ENCODE assay signal across 27 cellular contexts in the genomic region with DNA sequence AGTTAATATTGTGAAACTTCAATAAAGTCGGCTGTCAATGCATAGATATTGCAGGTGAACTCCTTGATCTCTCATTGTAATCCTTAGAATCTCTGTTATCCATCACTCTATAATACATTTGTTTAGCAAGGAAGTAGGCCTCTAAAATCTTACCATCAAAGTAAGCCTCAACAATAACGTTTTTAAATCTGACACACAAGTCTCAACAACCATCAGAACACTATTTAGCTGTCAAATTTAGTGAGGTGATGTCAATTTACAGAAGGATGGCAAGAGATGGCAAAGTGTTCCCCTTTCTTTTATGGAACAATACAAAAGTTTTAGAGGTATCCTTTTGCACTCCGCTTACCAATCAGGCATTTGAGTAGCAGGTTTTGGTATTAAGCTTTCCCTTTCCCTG.
"Had no signal": no experiment of that assay in that cellular context is flagged by ENCODE, and none has a peak within 500 bp of the region (broad histone marks: within the 10 kb centered on the region; RNA-seq: fewer than 3 reads in every experiment).

No MANE protein-coding gene starts in this region.

- H3K9me3 ChIP-seq: stomach, suprapubic skin, testis, thoracic aorta, thyroid gland, tibial artery, tibial nerve, transverse colon, upper lobe of left lung, upper lobe of right lung, uterus, vagina had no signal

- H3K4me3 ChIP-seq: stomach, suprapubic skin, testis, thoracic aorta, thyroid gland, tibial artery, tibial nerve, transverse colon, upper lobe of left lung, upper lobe of right lung, uterus, vagina had no signal

- ATAC-seq: stimulated activated effector memory CD8-positive, alpha-beta T cell treated with anti-CD3 and anti-CD28 coated beads, Interleukin-12 subunit alpha, Interleukin-12 subunit beta, amount 100 ng/mL, for 72 hours; stimulated activated memory B cell treated with anti-CD40 and anti-IgM and Interleukin-4, amounts not matched to agents 10 μg/mL and 1 μg/mL and 100 μg/mL, for 72 hours; stimulated activated naive B cell treated with anti-CD40 and anti-IgM and Interleukin-4, amounts not matched to agents 10 μg/mL and 1 μg/mL and 100 μg/mL, for 72 hours; stimulated activated naive CD8-positive, alpha-beta T cell treated with anti-CD3 and anti-CD28 coated beads, Interleukin-15, amount 100 ng/mL, for 72 hours; stimulated activated naive CD8-positive, alpha-beta T cell treated with anti-CD3 and anti-CD28 coated beads, Interleukin-15, Interleukin-2, amounts not matched to agents 100 U/mL and 50 U/mL, for 24 hours; upper lobe of right lung had no signal

- DNase-seq: stimulated activated CD4-positive, alpha-beta T cell treated with anti-CD3 and anti-CD28 coated beads, Interleukin-2, amount 100 ng/mL, for 48 hours; stimulated activated CD4-positive, alpha-beta T cell treated with anti-CD3 and anti-CD28 coated beads, Interleukin-4, amount 100 ng/mL, for 1 hour; stimulated activated CD4-positive, alpha-beta T cell treated with anti-CD3 and anti-CD28 coated beads, Interleukin-4, amount 100 ng/mL, for 24 hours; stimulated activated CD4-positive, alpha-beta T cell treated with anti-CD3 and anti-CD28 coated beads, Interleukin-4, amount 100 ng/mL, for 4 hours; stimulated activated CD8-positive, alpha-beta memory T cell treated with anti-CD3 and anti-CD28 coated beads, Interleukin-4, amount 100 ng/mL, for 48 hours; stimulated activated naive B cell treated with anti-CD40 and anti-IgM and Interleukin-4, amounts not matched to agents 10 μg/mL and 1 μg/mL and 100 μg/mL, for 72 hours; stimulated activated naive CD4-positive, alpha-beta T cell; stimulated activated naive CD4-positive, alpha-beta T cell treated with Interleukin-2 at 50 U/mL for 16 hours; stimulated activated naive CD8-positive, alpha-beta T cell treated with anti-CD3 and anti-CD28 coated beads, Interleukin-15, amount 100 ng/mL, for 72 hours; stimulated activated naive CD8-positive, alpha-beta T cell treated with anti-CD3 and anti-CD28 coated beads, Interleukin-15, Interleukin-2, amounts not matched to agents 100 U/mL and 50 U/mL, for 24 hours; stomach; substantia nigra; testis; thyroid gland; tibial artery; transverse colon; trophoblast cell; upper lobe of left lung; upper lobe of right lung; uterus had no signal

- FAIRE-seq: urothelium cell line had no signal

- H3K36me3 ChIP-seq: stomach, suprapubic skin, thoracic aorta, thyroid gland, tibial artery, tibial nerve, transverse colon, upper lobe of left lung, upper lobe of right lung, uterus, vagina had no signal

- H3K27me3 ChIP-seq: stomach, suprapubic skin, testis, thyroid gland, tibial artery, tibial nerve, transverse colon, upper lobe of left lung, upper lobe of right lung, uterus, vagina had no signal

- H3K4me1 ChIP-seq: stomach, suprapubic skin, testis, thyroid gland, tibial artery, tibial nerve, transverse colon, upper lobe of left lung, upper lobe of right lung, uterus, vagina had no signal

- H3K27ac ChIP-seq: stomach, suprapubic skin, testis, thoracic aorta, thyroid gland, tibial artery, tibial nerve, transverse colon, upper lobe of left lung, upper lobe of right lung, uterus, vagina had no signal
